In genomic region chr15:98177950-98178848, GRCh38 we compare ENCODE assay signal across 1 cellular context.
TF ChIP-seq lines count a peak whose summit lies in the region.

No MANE protein-coding gene starts in this region.

TF ChIP-seq in GM23338, 12 proteins besides CTCF, POLR2A, EP300 and RAD21 (continued from another document):
- no peak for TF ChIP-seq REST (IDR thresholded peaks at IDR 0.05; ENCODE audit: unreplicated experiment)
